15 cellular contexts compared by ENCODE assay signal in genomic region chr7:13848576-13849527, GRCh38.
DNase-seq lines count a peak whose midpoint lies in the region; ATAC-seq, FAIRE-seq and TF ChIP-seq lines count a peak whose summit lies in the region.
"Had no signal": no experiment of that assay in that cellular context is flagged by ENCODE, and none has a peak within 500 bp of the region (broad histone marks: within the 10 kb centered on the region; RNA-seq: fewer than 3 reads in every experiment).

No MANE protein-coding gene starts in this region.

- no peaks in the 10 kb centered on the region for H3K9me3 ChIP-seq in SK-N-SH
- no peaks in the 10 kb centered on the region for H3K9me3 ChIP-seq in neuron (ENCODE audit: low read length)
- H3K9me3 ChIP-seq: HAP-1 had no signal

- H3K79me2 ChIP-seq in SK-N-SH (ENCODE audit: insufficient read depth) = no peaks in the 10 kb centered on the region

- FAIRE-seq in endometrium (lab: Jason Lieb, UNC) = peak; percentile 53
- FAIRE-seq: kidney had no signal

- H2AFZ ChIP-seq in SK-N-SH (ENCODE audit: low read depth) (peak overlapping the region; percentile 11), neuron (ENCODE audit: low read depth, low read length) (peak overlapping the region; percentile 3)

- no peak for TF ChIP-seq CTCF in SK-N-SH (IDR thresholded peaks at IDR 0.05)

- peak in 1 of 2 experiments; percentile 70; a peak in 2 of 4 replicates for TF ChIP-seq EP300 in SK-N-SH (IDR thresholded peaks at IDR 0.05; ENCODE audit: borderline replicate concordance in 1 of 2, low read depth in 1 of 2, low read length in 1 of 2)

- TF ChIP-seq RAD21 in SK-N-SH (IDR thresholded peaks at IDR 0.05; ENCODE audit: low read length) = no peak

- H3K36me3 ChIP-seq in SK-N-SH (replicated peaks in 1 of 2; ENCODE audit: control insufficient read depth in 1 of 2, insufficient read depth in 2 of 2, low read length in 1 of 2) = no peaks in the 10 kb centered on the region
- no peaks in the 10 kb centered on the region for H3K36me3 ChIP-seq in neuron (ENCODE audit: insufficient read depth, low read length)
- H3K36me3 ChIP-seq: HAP-1, WERI-Rb-1 had no signal

- peak overlapping the region; percentile 58 to 85; a peak in 3 of 4 replicates for H3K27ac ChIP-seq in SK-N-SH (ENCODE audit: low read depth in 2 of 2, low read length in 1 of 2)
- H3K27ac ChIP-seq: WERI-Rb-1 had no signal

- POLR2A ChIA-PET in SK-N-SH (lab: Yijun Ruan, JAX) = no interaction called here

- peak; percentile 59 for DNase-seq in G401 (ENCODE audit: low spot score)
- peak; percentile 21 for DNase-seq in SK-N-SH
- DNase-seq in activated naive CD4-positive, alpha-beta T cell treated with anti-CD3 and anti-CD28 coated beads, Interleukin-2, amount 50 U/mL, for 16 hours = no peak
- no peak for DNase-seq in cerebellar nuclear complex (lab: John Stamatoyannopoulos, UW)
- no peak for DNase-seq in ureter (ENCODE audit: low spot score)
- DNase-seq: kidney; naive B cell; NCI-H2171; stimulated activated CD4-positive, alpha-beta T cell treated with anti-CD3 and anti-CD28 coated beads, Interleukin-4, amount 100 ng/mL, for 24 hours; stimulated activated naive CD4-positive, alpha-beta T cell treated with Interleukin-2 at 50 U/mL for 16 hours; WERI-Rb-1 had no signal

- no peak overlapping the region for H3K9ac ChIP-seq in SK-N-SH

- no peaks in the 10 kb centered on the region for H4K20me1 ChIP-seq in SK-N-SH (ENCODE audit: insufficient read depth)

- H3K27me3 ChIP-seq in SK-N-SH (ENCODE audit: insufficient read depth) (no peaks in the 10 kb centered on the region), neuron (ENCODE audit: insufficient read depth, low read length) (no peaks in the 10 kb centered on the region)

- H3K9me2 ChIP-seq in SK-N-SH = no peaks in the 10 kb centered on the region

- H3K4me2 ChIP-seq in SK-N-SH = peak overlapping the region; percentile 56; the same call in 1 of the 2 replicates

- WGBS in SK-N-SH (ENCODE audit: low lambda C conversion rate) = 81% methylated on average over 7 of the region's 7 CpGs

- CTCF ChIA-PET in SK-N-SH (lab: Yijun Ruan, JAX) = interaction anchor here (0.6 to 1.4 kb wide), 5 partner anchors 13 to 90 kb away, joined by 3 to 5 read pairs (median 3); no protein-coding TSS in a partner anchor

- in situ Hi-C loops in G401 (cut with HindIII; ENCODE audit: low sequenced_read_pairs) = no loop called here

- ATAC-seq in HG03045 (IDR thresholded peaks at IDR 0.05; ENCODE audit: unreplicated experiment) = no peak

- H3K4me3 ChIP-seq in SK-N-SH (ENCODE audit: low read depth in 2 of 2, low read length in 1 of 2) (no peak overlapping the region), neuron (ENCODE audit: low read length) (no peak overlapping the region)
- H3K4me3 ChIP-seq: HAP-1 had no signal

- peaks cover 29% of the 10 kb centered on the region for H3F3A ChIP-seq in SK-N-SH (replicated peaks; ENCODE audit: insufficient read depth)

- H3K4me1 ChIP-seq in SK-N-SH (ENCODE audit: control insufficient read depth in 1 of 2, insufficient read depth in 2 of 2, low read depth in 1 of 2, low read length in 1 of 2) = peaks cover 17 to 26% of the 10 kb centered on the region in 2 experiments
- peaks cover 7% of the 10 kb centered on the region for H3K4me1 ChIP-seq in neuron (ENCODE audit: insufficient read depth, low read length)
- H3K4me1 ChIP-seq: HAP-1 had no signal

TF ChIP-seq in SK-N-SH, 30 proteins besides CTCF, POLR2A, EP300 and RAD21:
- TF ChIP-seq IRF3 (IDR thresholded peaks at IDR 0.05; ENCODE audit: low read depth, low read length) (no peak), TCF12 (IDR thresholded peaks at IDR 0.05) (peak; percentile 69)
- TF ChIP-seq, protein P1, sequence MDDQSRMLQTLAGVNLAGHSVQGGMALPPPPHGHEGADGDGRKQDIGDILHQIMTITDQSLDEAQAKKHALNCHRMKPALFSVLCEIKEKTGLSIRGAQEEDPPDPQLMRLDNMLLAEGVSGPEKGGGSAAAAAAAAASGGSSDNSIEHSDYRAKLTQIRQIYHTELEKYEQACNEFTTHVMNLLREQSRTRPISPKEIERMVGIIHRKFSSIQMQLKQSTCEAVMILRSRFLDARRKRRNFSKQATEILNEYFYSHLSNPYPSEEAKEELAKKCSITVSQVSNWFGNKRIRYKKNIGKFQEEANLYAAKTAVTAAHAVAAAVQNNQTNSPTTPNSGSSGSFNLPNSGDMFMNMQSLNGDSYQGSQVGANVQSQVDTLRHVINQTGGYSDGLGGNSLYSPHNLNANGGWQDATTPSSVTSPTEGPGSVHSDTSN (IDR thresholded peaks at IDR 0.05) = 0 out of 2 replicates have a peak, but pooled peaks have one; percentile 9

Comparison
In these comparisons a context has a peak if more than half of its experiments do, and no peak if none do; other contexts are left out.
1. DNase-seq: peak in G401 (single experiment) and SK-N-SH (single experiment); none in activated naive CD4-positive, alpha-beta T cell treated with anti-CD3 and anti-CD28 coated beads, Interleukin-2, amount 50 U/mL, for 16 hours (single experiment), cerebellar nuclear complex (0 of 2) and ureter (single experiment).